In genomic region chr15:51585953-51586352, GRCh38 we compare ENCODE assay signal across 1 cellular context.
TF ChIP-seq lines count a peak whose summit lies in the region.

No MANE protein-coding gene starts in this region.

TF ChIP-seq in GM12878, 131 proteins besides CTCF, POLR2A, EP300 and RAD21:
- TF ChIP-seq ASH2L (IDR thresholded peaks at IDR 0.05; ENCODE audit: borderline replicate concordance, low read depth) = no peak
- TF ChIP-seq HSF1 (IDR thresholded peaks at IDR 0.05; ENCODE audit: low read depth, low read length) = no peak
- TF ChIP-seq GABPA (IDR thresholded peaks at IDR 0.05; ENCODE audit: low read depth) = no peak
- no peak for TF ChIP-seq MTA2 (IDR thresholded peaks at IDR 0.05; ENCODE audit: low read depth)
- TF ChIP-seq TARDBP (IDR thresholded peaks at IDR 0.05; ENCODE audit: borderline replicate concordance) = no peak
- TF ChIP-seq FOXM1 (IDR thresholded peaks at IDR 0.05; ENCODE audit: low read depth, low read length) = no peak
- no peak for TF ChIP-seq MLLT1 (IDR thresholded peaks at IDR 0.05)
- TF ChIP-seq IKZF1 (conservative IDR thresholded peaks at IDR 0.05) = no peak
- no peak for TF ChIP-seq PRDM15 (CRISPR knock-in tag; IDR thresholded peaks at IDR 0.05)
- TF ChIP-seq SKIL (IDR thresholded peaks at IDR 0.05; ENCODE audit: low read depth, poor library complexity, severe bottlenecking) = no peak
- TF ChIP-seq FOXK2 (IDR thresholded peaks at IDR 0.05) = no peak
